In the genomic region with DNA sequence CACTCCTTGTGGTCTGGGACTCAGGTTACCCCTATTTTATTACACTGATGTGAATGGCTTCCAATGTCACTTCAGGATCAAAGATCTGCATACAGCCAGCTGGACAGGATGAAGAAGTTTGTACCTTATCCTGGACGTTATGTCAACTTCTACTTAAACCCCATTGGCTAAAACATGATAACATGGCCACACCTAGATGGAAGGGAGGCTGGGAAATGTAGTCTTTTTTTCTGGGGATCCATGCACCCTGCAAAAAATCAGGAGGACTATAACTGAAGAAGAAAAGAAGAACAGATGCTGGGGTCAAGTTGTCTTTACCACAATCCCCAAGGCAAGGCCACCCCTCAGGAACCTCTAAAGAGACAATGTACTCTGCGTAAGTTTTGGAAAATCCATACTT, we compare ENCODE assay signal across 38 cellular contexts.
"Had no signal": no experiment of that assay in that cellular context is flagged by ENCODE, and none has a peak within 500 bp of the region (broad histone marks: within the 10 kb centered on the region; RNA-seq: fewer than 3 reads in every experiment).

No MANE protein-coding gene starts in this region.

- H3K27me3 Mint-ChIP-seq: activated naive CD4-positive, alpha-beta T cell treated with anti-CD3 and anti-CD28 coated beads, Interleukin-2, amount 10 ng/mL, durations not matched to agents 7 days and 5 days; activated naive CD8-positive, alpha-beta T cell; activated naive CD8-positive, alpha-beta T cell treated with anti-CD3 and anti-CD28 coated beads for 36 hours; activated naive CD8-positive, alpha-beta T cell treated with anti-CD3 and anti-CD28 coated beads, Interleukin-2, amount 10 ng/mL, durations not matched to agents 7 days and 5 days; activated naive CD8-positive, alpha-beta T cell treated with anti-CD3 and anti-CD28 coated beads, Interleukin-2, amount 50 U/mL, for 24 hours; activated T-helper 17 cell treated with anti-CD3 and anti-CD28 coated beads, Interleukin-2, amount 50 U/mL, for 72 hours had no signal

- H3K36me3 ChIP-seq: adrenal gland, brain microvascular endothelial cell, breast epithelium, cardiac muscle cell had no signal

- ATAC-seq: activated naive CD4-positive, alpha-beta T cell treated with anti-CD3 and anti-CD28 coated beads, Interleukin-2, amount 50 U/mL, for 72 hours; activated naive CD8-positive, alpha-beta T cell treated with anti-CD3 and anti-CD28 coated beads, Interleukin-2, amount 50 U/mL, for 24 hours; activated T-cell treated with anti-CD3 and anti-CD28 coated beads, Interleukin-2, amount 50 U/mL, for 4 hours; activated T-cell treated with anti-CD3 and anti-CD28 coated beads, Interleukin-2, amount 50 U/mL, for 72 hours; activated T-helper 17 cell treated with anti-CD3 and anti-CD28 coated beads, Interleukin-2, amount 50 U/mL, for 72 hours; body of pancreas had no signal

- H3K9me3 ChIP-seq: adrenal gland, body of pancreas, breast epithelium had no signal

- FAIRE-seq: astrocyte, bronchial epithelial cell had no signal

- H3K4me1 Mint-ChIP-seq: activated naive CD4-positive, alpha-beta T cell treated with anti-CD3 and anti-CD28 coated beads, Interleukin-2, amount 10 ng/mL, durations not matched to agents 7 days and 5 days; activated naive CD8-positive, alpha-beta T cell treated with anti-CD3 and anti-CD28 coated beads, Interleukin-2, amount 10 ng/mL, durations not matched to agents 7 days and 5 days; central memory CD8-positive, alpha-beta T cell had no signal

- H3K4me3 Mint-ChIP-seq: activated naive CD4-positive, alpha-beta T cell treated with anti-CD3 and anti-CD28 coated beads for 36 hours; activated naive CD4-positive, alpha-beta T cell treated with anti-CD3 and anti-CD28 coated beads, Interleukin-2, amount 10 ng/mL, durations not matched to agents 7 days and 5 days; activated naive CD8-positive, alpha-beta T cell; activated naive CD8-positive, alpha-beta T cell treated with anti-CD3 and anti-CD28 coated beads for 36 hours; activated naive CD8-positive, alpha-beta T cell treated with anti-CD3 and anti-CD28 coated beads, Interleukin-2, amount 10 ng/mL, durations not matched to agents 7 days and 5 days; activated naive CD8-positive, alpha-beta T cell treated with anti-CD3 and anti-CD28 coated beads, Interleukin-2, amount 50 U/mL, for 24 hours; activated T-cell treated with anti-CD3 and anti-CD28 coated beads, Interleukin-2, amount 50 U/mL, for 24 hours; activated T-cell treated with anti-CD3 and anti-CD28 coated beads, Interleukin-2, amount 50 U/mL, for 4 hours; activated T-cell treated with anti-CD3 and anti-CD28 coated beads, Interleukin-2, amount 50 U/mL, for 72 hours; activated T-helper 1 cell treated with anti-CD3 and anti-CD28 coated beads, Interleukin-12 subunit alpha, Interleukin-12 subunit beta, Interleukin-2, Interleukin-4 antibody, amounts not matched to agents 30 ng/mL and 10 ng/mL and 1 ng/mL, durations not matched to agents 14 hours and 24 hours and 36 hours; activated T-helper 17 cell treated with anti-CD3 and anti-CD28 coated beads, Interleukin-2, amount 50 U/mL, for 72 hours; brain; central memory CD8-positive, alpha-beta T cell had no signal

- H3K4me1 ChIP-seq: adrenal gland, breast epithelium had no signal

- H3K4me3 ChIP-seq: adrenal gland, body of pancreas, breast epithelium, cardiac muscle cell had no signal

- H3K9me3 Mint-ChIP-seq: activated naive CD4-positive, alpha-beta T cell treated with anti-CD3 and anti-CD28 coated beads for 36 hours; activated naive CD4-positive, alpha-beta T cell treated with anti-CD3 and anti-CD28 coated beads, Interleukin-2, amount 10 ng/mL, durations not matched to agents 7 days and 5 days; activated naive CD4-positive, alpha-beta T cell treated with anti-CD3 and anti-CD28 coated beads, Interleukin-2, amount 50 U/mL, for 72 hours; activated naive CD8-positive, alpha-beta T cell treated with anti-CD3 and anti-CD28 coated beads for 36 hours; activated naive CD8-positive, alpha-beta T cell treated with anti-CD3 and anti-CD28 coated beads, Interleukin-2, amount 10 ng/mL, durations not matched to agents 7 days and 5 days; activated naive CD8-positive, alpha-beta T cell treated with anti-CD3 and anti-CD28 coated beads, Interleukin-2, amount 50 U/mL, for 24 hours; activated T-cell treated with anti-CD3 and anti-CD28 coated beads, Interleukin-2, amount 50 U/mL, for 24 hours; activated T-cell treated with anti-CD3 and anti-CD28 coated beads, Interleukin-2, amount 50 U/mL, for 4 hours; activated T-helper 1 cell treated with anti-CD3 and anti-CD28 coated beads, Interleukin-12 subunit alpha, Interleukin-12 subunit beta, Interleukin-2, Interleukin-4 antibody, amounts not matched to agents 30 ng/mL and 10 ng/mL and 1 ng/mL, durations not matched to agents 14 hours and 24 hours and 36 hours; activated T-helper 17 cell treated with anti-CD3 and anti-CD28 coated beads, Interleukin-2, amount 50 U/mL, for 72 hours; activated T-helper 2 cell treated with anti-CD3 and anti-CD28 coated beads, Interferon-gamma antibody, Interleukin-2, Interleukin-4, amounts not matched to agents 10 μg/mL and 5 μg/mL and 100 μg/mL, durations not matched to agents 14 hours and 24 hours and 36 hours; central memory CD8-positive, alpha-beta T cell had no signal

- H3K36me3 Mint-ChIP-seq: activated naive CD4-positive, alpha-beta T cell treated with anti-CD3 and anti-CD28 coated beads, Interleukin-2, amount 10 ng/mL, durations not matched to agents 7 days and 5 days; activated naive CD4-positive, alpha-beta T cell treated with anti-CD3 and anti-CD28 coated beads, Interleukin-2, amount 50 U/mL, for 72 hours; activated naive CD8-positive, alpha-beta T cell; activated naive CD8-positive, alpha-beta T cell treated with anti-CD3 and anti-CD28 coated beads for 36 hours; activated naive CD8-positive, alpha-beta T cell treated with anti-CD3 and anti-CD28 coated beads, Interleukin-2, amount 10 ng/mL, durations not matched to agents 7 days and 5 days; brain had no signal

- H3K27ac Mint-ChIP-seq: activated naive CD4-positive, alpha-beta T cell treated with anti-CD3 and anti-CD28 coated beads for 36 hours; activated naive CD4-positive, alpha-beta T cell treated with anti-CD3 and anti-CD28 coated beads, Interleukin-2, amount 10 ng/mL, durations not matched to agents 7 days and 5 days; activated naive CD4-positive, alpha-beta T cell treated with anti-CD3 and anti-CD28 coated beads, Interleukin-2, amount 50 U/mL, for 72 hours; activated naive CD8-positive, alpha-beta T cell; activated naive CD8-positive, alpha-beta T cell treated with anti-CD3 and anti-CD28 coated beads for 36 hours; activated naive CD8-positive, alpha-beta T cell treated with anti-CD3 and anti-CD28 coated beads, Interleukin-2, amount 10 ng/mL, durations not matched to agents 7 days and 5 days; activated naive CD8-positive, alpha-beta T cell treated with anti-CD3 and anti-CD28 coated beads, Interleukin-2, amount 50 U/mL, for 24 hours; activated T-cell treated with anti-CD3 and anti-CD28 coated beads, Interleukin-2, amount 50 U/mL, for 24 hours; activated T-cell treated with anti-CD3 and anti-CD28 coated beads, Interleukin-2, amount 50 U/mL, for 72 hours; activated T-helper 1 cell treated with anti-CD3 and anti-CD28 coated beads, Interleukin-12 subunit alpha, Interleukin-12 subunit beta, Interleukin-2, Interleukin-4 antibody, amounts not matched to agents 30 ng/mL and 10 ng/mL and 1 ng/mL, durations not matched to agents 14 hours and 24 hours and 36 hours; activated T-helper 17 cell treated with anti-CD3 and anti-CD28 coated beads, Interleukin-2, amount 50 U/mL, for 72 hours; activated T-helper 2 cell treated with anti-CD3 and anti-CD28 coated beads, Interferon-gamma antibody, Interleukin-2, Interleukin-4, amounts not matched to agents 10 μg/mL and 5 μg/mL and 100 μg/mL, durations not matched to agents 14 hours and 24 hours and 36 hours; brain had no signal

- H3K27ac ChIP-seq: adrenal gland, body of pancreas, brain microvascular endothelial cell, breast epithelium, cardiac muscle cell had no signal

- H3K27me3 ChIP-seq: body of pancreas, brain microvascular endothelial cell, cardiac muscle cell had no signal

- DNase-seq: activated effector memory CD4-positive, alpha-beta T cell treated with anti-CD3 and anti-CD28 coated beads, Interleukin-2, amount 50 U/mL, for 16 hours; activated effector memory CD4-positive, alpha-beta T cell treated with Interleukin-2 at 50 U/mL for 16 hours; activated gamma-delta T cell; activated gamma-delta T cell treated with Interleukin-2 at 50 U/mL for 16 hours; activated naive CD4-positive, alpha-beta T cell treated with anti-CD3 and anti-CD28 coated beads for 36 hours; activated naive CD4-positive, alpha-beta T cell treated with anti-CD3 and anti-CD28 coated beads, Interleukin-2, amount 10 ng/mL, durations not matched to agents 7 days and 5 days; activated naive CD4-positive, alpha-beta T cell treated with anti-CD3 and anti-CD28 coated beads, Interleukin-2, amount 50 U/mL, for 16 hours; activated naive CD4-positive, alpha-beta T cell treated with Interleukin-2 at 50 U/mL for 16 hours; activated naive CD8-positive, alpha-beta T cell treated with anti-CD3 and anti-CD28 coated beads for 36 hours; activated naive CD8-positive, alpha-beta T cell treated with anti-CD3 and anti-CD28 coated beads, Interleukin-2, amount 10 ng/mL, durations not matched to agents 7 days and 5 days; activated naive CD8-positive, alpha-beta T cell treated with anti-CD3 and anti-CD28 coated beads, Interleukin-2, amount 50 U/mL, for 24 hours; activated T-cell treated with anti-CD3 and anti-CD28 coated beads for 4 hours; activated T-cell treated with anti-CD3 and anti-CD28 coated beads, Interleukin-2, amount 50 U/mL, for 1 hour; activated T-cell treated with anti-CD3 and anti-CD28 coated beads, Interleukin-2, amount 50 U/mL, for 24 hours; activated T-cell treated with anti-CD3 and anti-CD28 coated beads, Interleukin-2, amount 50 U/mL, for 4 hours; activated T-cell treated with anti-CD3 and anti-CD28 coated beads, Interleukin-2, amount 50 U/mL, for 48 hours; activated T-cell treated with anti-CD3 and anti-CD28 coated beads, Interleukin-2, amount 50 U/mL, for 72 hours; adrenal gland; amniotic stem cell; amygdala; anterior cingulate cortex; aorta; body of pancreas; brain microvascular endothelial cell; caudate nucleus; central memory CD4-positive, alpha-beta T cell; cerebellar nuclear complex had no signal
